8 cellular contexts compared by ENCODE assay signal in genomic region chr15:98428253-98428989, GRCh38.
A peak's percentile ranks its signal among the peaks of the same experiment; 100 is the strongest.
DNase-seq lines count a peak whose midpoint lies in the region; ATAC-seq, FAIRE-seq and TF ChIP-seq lines count a peak whose summit lies in the region.

No MANE protein-coding gene starts in this region.

- CTCF ChIA-PET in A549 (lab: Yijun Ruan, JAX) = interaction anchor here (0.6 to 17.5 kb wide), 59 partner anchors 8 to 925 kb away, joined by 3 to 185 read pairs (median 4); partner anchors contain the start of gene SYNM

- H3K27ac Mint-ChIP-seq in stimulated activated effector memory CD8-positive, alpha-beta T cell treated with anti-CD3 and anti-CD28 coated beads, Interleukin-12 subunit alpha, Interleukin-12 subunit beta, amount 100 ng/mL, for 72 hours = no peak overlapping the region

- no peaks in the 10 kb centered on the region for H3K4me1 Mint-ChIP-seq in stimulated activated effector memory CD8-positive, alpha-beta T cell treated with anti-CD3 and anti-CD28 coated beads, Interleukin-12 subunit alpha, Interleukin-12 subunit beta, amount 100 ng/mL, for 72 hours

- 0 out of 3 replicates have a peak, but pooled peaks cover 2% of the 10 kb centered on the region for H3K9me3 ChIP-seq in A549

- no peaks in the 10 kb centered on the region for H3K36me3 Mint-ChIP-seq in stimulated activated effector memory CD8-positive, alpha-beta T cell treated with anti-CD3 and anti-CD28 coated beads, Interleukin-12 subunit alpha, Interleukin-12 subunit beta, amount 100 ng/mL, for 72 hours

- TF ChIP-seq CTCF in A549 (IDR thresholded peaks at IDR 0.05) = peak; percentile 94

- H3K4me3 Mint-ChIP-seq in stimulated activated effector memory CD8-positive, alpha-beta T cell treated with anti-CD3 and anti-CD28 coated beads, Interleukin-12 subunit alpha, Interleukin-12 subunit beta, amount 100 ng/mL, for 72 hours = peak overlapping the region; percentile 24

- no peak for FAIRE-seq in A549 (lab: Jason Lieb, UNC)
- peak; percentile 38 for FAIRE-seq in GM18507 (lab: Jason Lieb, UNC)

- 3% methylated on average over 34 of the region's 49 CpGs for WGBS in A549 (ENCODE audit: missing lambda C conversion rate)

- peak overlapping the region; percentile 85 for H3K4me2 ChIP-seq in A549

- H3K4me1 ChIP-seq in A549 = no peaks in the 10 kb centered on the region

- peak; percentile 79 to 93 for ATAC-seq in A549
- peak; percentile 93 for ATAC-seq in HG02973 (IDR thresholded peaks at IDR 0.05; ENCODE audit: unreplicated experiment)
- peak; percentile 70 for ATAC-seq in esophagus mucosa
- peak; percentile 69 for ATAC-seq in stimulated activated effector memory CD8-positive, alpha-beta T cell treated with anti-CD3 and anti-CD28 coated beads, Interleukin-12 subunit alpha, Interleukin-12 subunit beta, amount 100 ng/mL, for 72 hours

- DNase-seq in A549 (ENCODE audit: low read depth in 1 of 2, low spot score in 1 of 2) = peak; percentile 76 to 85
- peak; percentile 54 for DNase-seq in GM18507 (ENCODE audit: extremely low spot score, insufficient read length, low read depth)
- DNase-seq in NCI-H524 (lab: John Stamatoyannopoulos, UW) = peak; percentile 68 to 78
- peak; percentile 66 for DNase-seq in activated T-cell treated with anti-CD3 and anti-CD28 coated beads for 48 hours (ENCODE audit: low read depth)
- DNase-seq in myocyte (ENCODE audit: low read depth) = peak; percentile 56
- DNase-seq in stimulated activated effector memory CD8-positive, alpha-beta T cell treated with anti-CD3 and anti-CD28 coated beads, Interleukin-12 subunit alpha, Interleukin-12 subunit beta, amount 100 ng/mL, for 72 hours (ENCODE audit: low spot score in 2 of 2) = peak; percentile 54 to 79

- TF ChIP-seq RAD21 in A549 (conservative IDR thresholded peaks at IDR 0.05 in 1 of 2, IDR thresholded peaks at IDR 0.05 in 1 of 2) = peak; percentile 69 to 83

- H3K9me3 Mint-ChIP-seq in stimulated activated effector memory CD8-positive, alpha-beta T cell treated with anti-CD3 and anti-CD28 coated beads, Interleukin-12 subunit alpha, Interleukin-12 subunit beta, amount 100 ng/mL, for 72 hours = no peaks in the 10 kb centered on the region

- peak overlapping the region; percentile 39 for H3K4me3 ChIP-seq in A549

- no peak for TF ChIP-seq POLR2A in A549 (IDR thresholded peaks at IDR 0.05; ENCODE audit: low read length)

- POLR2A ChIA-PET in A549 (lab: Yijun Ruan, JAX) = interaction anchor here (1.1 kb wide), 1 partner anchor 823 kb away, joined by 5 read pairs; the partner anchor contains the start of gene LRRC28

- H3K27ac ChIP-seq in A549 = peak overlapping the region; percentile 31 to 56; a peak in 4 of 6 replicates

- no peak for TF ChIP-seq EP300 in A549 (IDR thresholded peaks at IDR 0.05)

TF ChIP-seq in A549, 52 proteins besides CTCF, POLR2A, EP300 and RAD21:
- TF ChIP-seq RARB (CRISPR knock-in tag; IDR thresholded peaks at IDR 0.05) (no peak), SMC3 (IDR thresholded peaks at IDR 0.05) (peak; percentile 59), E2F6 (IDR thresholded peaks at IDR 0.05; ENCODE audit: borderline replicate concordance, low read depth) (peak; percentile 72; the same call in 1 of the 2 replicates), MAX (IDR thresholded peaks at IDR 0.05) (peak; percentile 25; the same call in 1 of the 2 replicates), NR3C1 (IDR thresholded peaks at IDR 0.05) (no peak), HOXB5 (CRISPR knock-in tag; IDR thresholded peaks at IDR 0.05) (0 out of 2 replicates have a peak, but pooled peaks have one; percentile 21), BHLHE40 (IDR thresholded peaks at IDR 0.05; ENCODE audit: low read depth, low read length) (no peak)

Comparison
In these comparisons a context has a peak if more than half of its experiments do, and no peak if none do; other contexts are left out.
1. Peak in every context shown above with its lines: DNase-seq, ATAC-seq, H3K4me3 ChIP-seq and H3K27ac ChIP-seq.